20 cellular contexts compared by ENCODE assay signal in genomic region chr1:87958201-87958600, GRCh38.
DNase-seq lines count a peak whose midpoint lies in the region; ATAC-seq and TF ChIP-seq lines count a peak whose summit lies in the region.
"Had no signal": no experiment of that assay in that cellular context is flagged by ENCODE, and none has a peak within 500 bp of the region (broad histone marks: within the 10 kb centered on the region; RNA-seq: fewer than 3 reads in every experiment).

No MANE protein-coding gene starts in this region.

- peak overlapping the region in 3 of 5 experiments; percentile 6 to 37 (median 28) for H3K27ac Mint-ChIP-seq in brain
- H3K27ac Mint-ChIP-seq in activated naive CD8-positive, alpha-beta T cell treated with anti-CD3 and anti-CD28 coated beads for 36 hours = no peak overlapping the region
- H3K27ac Mint-ChIP-seq: CD8-positive, alpha-beta memory T cell had no signal

- no peak overlapping the region for H3K4me3 ChIP-seq in mesenchymal stem cell (ENCODE audit: insufficient read depth in 1 of 2, low read depth in 1 of 2, low read length in 2 of 2)
- H3K4me3 ChIP-seq in BE2C (ENCODE audit: low read depth, low read length) = no peak overlapping the region

- peaks cover 0 to 3% (median 0%) of the 10 kb centered on the region in 5 experiments for H3K9me3 Mint-ChIP-seq in brain
- no peaks in the 10 kb centered on the region for H3K9me3 Mint-ChIP-seq in activated naive CD8-positive, alpha-beta T cell treated with anti-CD3 and anti-CD28 coated beads for 36 hours
- H3K9me3 Mint-ChIP-seq: CD8-positive, alpha-beta memory T cell had no signal

- H3K4me3 Mint-ChIP-seq in brain = peak overlapping the region in 1 of 5 experiments; percentile 2
- H3K4me3 Mint-ChIP-seq in activated naive CD8-positive, alpha-beta T cell treated with anti-CD3 and anti-CD28 coated beads for 36 hours = no peak overlapping the region
- H3K4me3 Mint-ChIP-seq: CD8-positive, alpha-beta memory T cell had no signal

- DNase-seq in Ammon's horn (ENCODE audit: low spot score) (peak; percentile 47), mesenchymal stem cell (no peak), superior temporal gyrus (ENCODE audit: extremely low spot score) (peak; percentile 64), BE2C (no peak)
- DNase-seq in activated naive CD8-positive, alpha-beta T cell treated with anti-CD3 and anti-CD28 coated beads for 36 hours = no peak
- DNase-seq: 8988T; Calu3; CD8-positive, alpha-beta memory T cell; DMS153; Kasumi-1; NCI-H1417; NCI-H1694 treated with DMSO at 0.1 percent for 48 hours; NCI-H526 treated with DMSO at 0.1 percent for 48 hours; SHP77 treated with DMSO at 0.1 percent for 48 hours; SK-N-SH had no signal

- H3K4me1 ChIP-seq in mesenchymal stem cell (ENCODE audit: control insufficient read depth, insufficient read depth, low read depth, low read length) = peaks cover 3% of the 10 kb centered on the region
- no peaks in the 10 kb centered on the region for H3K4me1 ChIP-seq in BE2C

- no peak overlapping the region for H2BK5ac ChIP-seq in mesenchymal stem cell (ENCODE audit: low read depth, low read length, poor library complexity, severe bottlenecking)

- H2BK12ac ChIP-seq in mesenchymal stem cell (ENCODE audit: low read length in 2 of 2) = no peak overlapping the region

- H3K14ac ChIP-seq in mesenchymal stem cell (ENCODE audit: low read length in 2 of 2) = no peak overlapping the region

- H3K9ac ChIP-seq in mesenchymal stem cell (ENCODE audit: low read length) = no peak overlapping the region
- H3K9ac ChIP-seq: SK-N-SH had no signal

- no peaks in the 10 kb centered on the region for H3K79me1 ChIP-seq in mesenchymal stem cell (replicated peaks; ENCODE audit: low read length, poor library complexity, severe bottlenecking)

- no peak overlapping the region for H3K4ac ChIP-seq in mesenchymal stem cell (ENCODE audit: low read depth in 1 of 2, low read length in 2 of 2)

- H3K18ac ChIP-seq in mesenchymal stem cell (ENCODE audit: low read depth in 1 of 2, low read length in 2 of 2) = no peak overlapping the region

- H3K4me2 ChIP-seq in mesenchymal stem cell (ENCODE audit: low read length, poor library complexity, severe bottlenecking) = no peak overlapping the region
- H3K4me2 ChIP-seq: SK-N-SH had no signal

- no peak overlapping the region for H2AFZ ChIP-seq in mesenchymal stem cell (ENCODE audit: low read depth, low read length)

- H2AK5ac ChIP-seq in mesenchymal stem cell (ENCODE audit: low read length, severe bottlenecking) = peak overlapping the region; percentile 44

- H2BK15ac ChIP-seq in mesenchymal stem cell (ENCODE audit: low read depth, poor library complexity, severe bottlenecking) = no peak overlapping the region

- WGBS in mesenchymal stem cell = 86% methylated on average over 4 of the region's 4 CpGs

- no peak overlapping the region for H3K27ac ChIP-seq in mesenchymal stem cell (ENCODE audit: low read length, poor library complexity, severe bottlenecking)
- H3K27ac ChIP-seq: C4-2B, RWPE1 had no signal

- H3K36me3 ChIP-seq in mesenchymal stem cell (ENCODE audit: control insufficient read depth in 1 of 2, insufficient read depth in 2 of 2, low read depth in 1 of 2, low read length in 2 of 2) (no peaks in the 10 kb centered on the region), BE2C (no peaks in the 10 kb centered on the region)

- TF ChIP-seq CTCF in brain (conservative IDR thresholded peaks at IDR 0.05) = no peak
- no peak for TF ChIP-seq CTCF in BE2C (IDR thresholded peaks at IDR 0.05; ENCODE audit: low read depth, low read length)

- no peaks in the 10 kb centered on the region for H3K36me3 Mint-ChIP-seq in brain
- no peaks in the 10 kb centered on the region for H3K36me3 Mint-ChIP-seq in activated naive CD8-positive, alpha-beta T cell treated with anti-CD3 and anti-CD28 coated beads for 36 hours
- H3K36me3 Mint-ChIP-seq: CD8-positive, alpha-beta memory T cell had no signal

- no peaks in the 10 kb centered on the region for H3K9me3 ChIP-seq in mesenchymal stem cell (ENCODE audit: control insufficient read depth, low read length)
- no peaks in the 10 kb centered on the region for H3K9me3 ChIP-seq in BE2C
- H3K9me3 ChIP-seq: SK-N-SH had no signal

- H3K27me3 ChIP-seq in mesenchymal stem cell (ENCODE audit: control insufficient read depth in 1 of 2, insufficient read depth in 1 of 2, low read length in 2 of 2) = no peaks in the 10 kb centered on the region
- no peaks in the 10 kb centered on the region for H3K27me3 ChIP-seq in BE2C

- H4K91ac ChIP-seq in mesenchymal stem cell (ENCODE audit: low read length) = no peak overlapping the region

- H4K8ac ChIP-seq in mesenchymal stem cell (ENCODE audit: low read length) = no peak overlapping the region

- no peak overlapping the region for H2BK120ac ChIP-seq in mesenchymal stem cell (ENCODE audit: low read depth, low read length)

- no peak overlapping the region for H3K23ac ChIP-seq in mesenchymal stem cell (ENCODE audit: low read length in 2 of 2)

- ATAC-seq in GM21723 (IDR thresholded peaks at IDR 0.05; ENCODE audit: unreplicated experiment) (no peak), GM21360 (IDR thresholded peaks at IDR 0.05; ENCODE audit: unreplicated experiment) (no peak)

- peaks cover 3% of the 10 kb centered on the region for H3K27me3 Mint-ChIP-seq in brain
- peaks cover 8% of the 10 kb centered on the region for H3K27me3 Mint-ChIP-seq in activated naive CD8-positive, alpha-beta T cell treated with anti-CD3 and anti-CD28 coated beads for 36 hours

- peaks cover 5% of the 10 kb centered on the region for H3K4me1 Mint-ChIP-seq in brain
- no peaks in the 10 kb centered on the region for H3K4me1 Mint-ChIP-seq in activated naive CD8-positive, alpha-beta T cell treated with anti-CD3 and anti-CD28 coated beads for 36 hours
- H3K4me1 Mint-ChIP-seq: CD8-positive, alpha-beta memory T cell had no signal

Comparison
In these comparisons a context has a peak if more than half of its experiments do, and no peak if none do; other contexts are left out.
1. DNase-seq: peak in Ammon's horn (single experiment) and superior temporal gyrus (single experiment); none in mesenchymal stem cell (single experiment), BE2C (single experiment) and activated naive CD8-positive, alpha-beta T cell treated with anti-CD3 and anti-CD28 coated beads for 36 hours (single experiment).